In genomic region chr4:83644677-83645639, GRCh38 we compare ENCODE assay signal across 8 cellular contexts.
A peak's percentile ranks its signal among the peaks of the same experiment; 100 is the strongest.
DNase-seq lines count a peak whose midpoint lies in the region; ATAC-seq, FAIRE-seq and TF ChIP-seq lines count a peak whose summit lies in the region.

No MANE protein-coding gene starts in this region.

- H3K4me1 ChIP-seq in heart right ventricle (peaks cover 0 to 4% (median 0%) of the 10 kb centered on the region in 9 donors), MM.1S (ENCODE audit: low read length) (no peaks in the 10 kb centered on the region), SJCRH30 (no peaks in the 10 kb centered on the region), colonic mucosa (no peaks in the 10 kb centered on the region)

- no peaks in the 10 kb centered on the region for H3K36me3 ChIP-seq in heart right ventricle
- no peaks in the 10 kb centered on the region for H3K36me3 ChIP-seq in MM.1S (replicated peaks; ENCODE audit: insufficient read depth, low read length)
- H3K36me3 ChIP-seq in SJCRH30: no peaks in the 10 kb centered on the region
- no peaks in the 10 kb centered on the region for H3K36me3 ChIP-seq in colonic mucosa

- H3K4me2 ChIP-seq in MM.1S (ENCODE audit: low read depth, low read length): no peak overlapping the region

- H3K9ac ChIP-seq in MM.1S (ENCODE audit: low read length): no peak overlapping the region
- no peak overlapping the region for H3K9ac ChIP-seq in colonic mucosa (ENCODE audit: low read depth in 2 of 2, low read length in 2 of 2)

- intact Hi-C loops in heart right ventricle (cut with DNase I): loop anchor here in 8 of 10 donors (5.0 to 10.0 kb wide), 6 partner anchors 200 to 1180 kb away; partner anchors contain the start of gene NKX6-1 (in 1 of the 8)
- intact Hi-C loops in cardiac septum (cut with DNase I): loop anchor here (5.0 to 10.0 kb wide), 2 partner anchors 320 to 857 kb away; no protein-coding TSS in a partner anchor
- intact Hi-C loops in colonic mucosa (cut with DNase I): loop anchor here (5.0 kb wide), 1 partner anchor 857 kb away; no protein-coding TSS in a partner anchor

- peaks cover 4% of the 10 kb centered on the region for H3K27me3 Mint-ChIP-seq in memory B cell

- H3K27ac Mint-ChIP-seq in memory B cell: no peak overlapping the region

- no peaks in the 10 kb centered on the region for H3K79me2 ChIP-seq in MM.1S (ENCODE audit: low read length)

- peak; percentile 83 to 91 (median 88) for TF ChIP-seq CTCF in heart right ventricle (IDR thresholded peaks at IDR 0.05)
- TF ChIP-seq CTCF in MM.1S (IDR thresholded peaks at IDR 0.05; ENCODE audit: low read length): peak; percentile 87
- TF ChIP-seq CTCF in colonic mucosa (IDR thresholded peaks at IDR 0.05): peak; percentile 89

- peak in 1 of 2 donors; percentile 25 for DNase-seq in heart right ventricle
- no peak for DNase-seq in cardiac septum (ENCODE audit: low spot score)
- peak; percentile 67 for DNase-seq in H4 (ENCODE audit: low spot score)
- peak; percentile 66 for DNase-seq in MM.1S
- DNase-seq in SJCRH30: peak; percentile 20 to 85
- no peak for DNase-seq in colonic mucosa
- peak in 1 of 2 donors; percentile 37 for DNase-seq in memory B cell (ENCODE audit: low spot score in 2 of 2)
- peak; percentile 54 for DNase-seq in urothelium cell line (ENCODE audit: low spot score)

- H3K27ac ChIP-seq in heart right ventricle: no peak overlapping the region
- no peak overlapping the region for H3K27ac ChIP-seq in MM.1S (ENCODE audit: low read length)
- no peak overlapping the region for H3K27ac ChIP-seq in SJCRH30
- H3K27ac ChIP-seq in colonic mucosa: no peak overlapping the region

- no peaks in the 10 kb centered on the region for H3K9me2 ChIP-seq in MM.1S (replicated peaks; ENCODE audit: insufficient read depth, low read length)

- H3K27me3 ChIP-seq in heart right ventricle: no peaks in the 10 kb centered on the region
- no peaks in the 10 kb centered on the region for H3K27me3 ChIP-seq in MM.1S (replicated peaks; ENCODE audit: insufficient read depth, low read length)
- H3K27me3 ChIP-seq in SJCRH30: peaks cover 5% of the 10 kb centered on the region; the same call in 1 of the 2 replicates
- no peaks in the 10 kb centered on the region for H3K27me3 ChIP-seq in colonic mucosa

- ATAC-seq in heart right ventricle (peak in 3 of 8 donors; percentile 41 to 62 (median 61)), memory B cell (ENCODE audit: low read depth) (peak; percentile 53)

- H3K36me3 Mint-ChIP-seq in memory B cell: no peaks in the 10 kb centered on the region

- H3K9me3 ChIP-seq in heart right ventricle: no peaks in the 10 kb centered on the region
- H3K9me3 ChIP-seq in MM.1S (replicated peaks; ENCODE audit: insufficient read depth, low read length): no peaks in the 10 kb centered on the region
- no peaks in the 10 kb centered on the region for H3K9me3 ChIP-seq in SJCRH30 (replicated peaks)
- H3K9me3 ChIP-seq in colonic mucosa: no peaks in the 10 kb centered on the region

- H3K4me1 Mint-ChIP-seq in memory B cell: peaks cover 2% of the 10 kb centered on the region

- no peak overlapping the region for H2AFZ ChIP-seq in MM.1S (ENCODE audit: low read length)

- WGBS in heart right ventricle, 2 donors: 1 to 3% methylated on average over 5 of the region's 5 CpGs

- no peaks in the 10 kb centered on the region for H3F3A ChIP-seq in MM.1S (ENCODE audit: insufficient read depth, low read length)

- no peak overlapping the region for H3K4me3 Mint-ChIP-seq in memory B cell

- H4K20me1 ChIP-seq in MM.1S (ENCODE audit: insufficient read depth, low read length): no peaks in the 10 kb centered on the region

- H3K9me3 Mint-ChIP-seq in memory B cell: no peaks in the 10 kb centered on the region

- H3K4me3 ChIP-seq in heart right ventricle (no peak overlapping the region), MM.1S (ENCODE audit: low read length) (no peak overlapping the region), SJCRH30 (no peak overlapping the region), colonic mucosa (no peak overlapping the region)

- FAIRE-seq in urothelium cell line (lab: Jason Lieb, UNC): no peak

Comparison
In these comparisons a context has a peak if more than half of its experiments do, and no peak if none do; other contexts are left out.
1. DNase-seq: peak in H4 (single experiment), MM.1S (single experiment), SJCRH30 (2 of 2) and urothelium cell line (single experiment); none in cardiac septum (single experiment) and colonic mucosa (single experiment).
2. Peak in every context shown above with its lines, with median percentiles within 50 percentile points of each other: CTCF ChIP-seq.